In the genomic region with DNA sequence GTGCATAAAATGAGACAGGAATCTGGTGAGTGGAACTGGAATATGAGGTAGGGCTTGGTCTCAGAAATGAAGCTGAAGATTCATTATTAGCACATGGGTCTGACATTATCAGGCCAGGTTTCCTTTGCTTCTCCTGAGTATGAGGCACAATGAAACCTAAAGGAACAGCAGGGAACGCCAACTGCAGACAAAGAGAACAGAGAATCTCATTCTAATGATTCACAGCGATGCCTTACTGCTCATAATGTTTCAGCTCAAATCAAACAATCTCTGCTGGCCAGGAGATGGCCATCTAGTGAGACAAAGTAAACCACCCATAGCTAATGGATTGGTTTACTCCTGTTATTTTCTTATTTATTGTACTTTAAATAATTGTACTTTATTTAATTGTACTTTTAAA, we compare ENCODE assay signal across 29 cellular contexts.
DNase-seq lines count a peak whose midpoint lies in the region; ATAC-seq, FAIRE-seq and TF ChIP-seq lines count a peak whose summit lies in the region.
"Had no signal": no experiment of that assay in that cellular context is flagged by ENCODE, and none has a peak within 500 bp of the region (broad histone marks: within the 10 kb centered on the region; RNA-seq: fewer than 3 reads in every experiment).

No MANE protein-coding gene starts in this region.

- H3K23me2 ChIP-seq in H1 (ENCODE audit: low read depth, low read length) = no peaks in the 10 kb centered on the region

- H3K4me1 Mint-ChIP-seq in neural progenitor cell = peaks cover 11% of the 10 kb centered on the region
- H3K4me1 Mint-ChIP-seq: T-helper 17 cell had no signal

- H3K9me3 ChIP-seq in H1 (ENCODE audit: insufficient read depth in 2 of 2, low read depth in 1 of 2, low read length in 1 of 2) = no peaks in the 10 kb centered on the region
- no peaks in the 10 kb centered on the region for H3K9me3 ChIP-seq in neural progenitor cell (ENCODE audit: low read depth)
- H3K9me3 ChIP-seq: esophagus squamous epithelium, SK-N-SH, upper lobe of left lung had no signal

- H3F3A ChIP-seq in neural progenitor cell (ENCODE audit: low read depth) = peaks cover 4% of the 10 kb centered on the region

- no peak overlapping the region for H3K4me2 ChIP-seq in H1 (ENCODE audit: insufficient read depth in 1 of 2, low read depth in 2 of 2, low read length in 2 of 2)
- H3K4me2 ChIP-seq in neural progenitor cell = no peak overlapping the region
- H3K4me2 ChIP-seq: SK-N-SH had no signal

- POLR2A ChIA-PET in H1 (lab: Charles Lee; ENCODE audit: partially characterized antibody) = interaction anchor here (1.9 kb wide), 1 partner anchor 34 kb away, joined by 5 read pairs; no protein-coding TSS in a partner anchor

- no peak for TF ChIP-seq EP300 in H1 (IDR thresholded peaks at IDR 0.05; ENCODE audit: borderline replicate concordance in 1 of 2, low read depth in 2 of 2, low read length in 2 of 2)

- H3K36me3 ChIP-seq in H1 (ENCODE audit: control insufficient read depth in 2 of 4, insufficient read depth in 4 of 4, low read length in 3 of 4) (no peaks in the 10 kb centered on the region; a peak in 1 of 8 replicates), neural progenitor cell (no peaks in the 10 kb centered on the region)
- H3K36me3 ChIP-seq: upper lobe of left lung had no signal

- no peak for TF ChIP-seq POLR2A in H1 (IDR thresholded peaks at IDR 0.05; ENCODE audit: control extremely low read depth in 1 of 2, low read depth in 2 of 2, low read length in 2 of 2)

- H3K4me3 Mint-ChIP-seq in neural progenitor cell = no peak overlapping the region
- H3K4me3 Mint-ChIP-seq: activated naive CD4-positive, alpha-beta T cell treated with anti-CD3 and anti-CD28 coated beads for 36 hours; activated T-cell treated with anti-CD3 and anti-CD28 coated beads, Interleukin-2, amount 50 U/mL, for 72 hours; CD8-positive, alpha-beta T cell; endodermal cell; HFFc6; T-helper 17 cell had no signal

- H3K9me3 Mint-ChIP-seq in neural progenitor cell = peaks cover 10% of the 10 kb centered on the region
- H3K9me3 Mint-ChIP-seq: activated naive CD4-positive, alpha-beta T cell treated with anti-CD3 and anti-CD28 coated beads for 36 hours; CD8-positive, alpha-beta T cell; endodermal cell; HFFc6 had no signal

- H3K36me3 Mint-ChIP-seq in neural progenitor cell = peaks cover 15% of the 10 kb centered on the region
- H3K36me3 Mint-ChIP-seq: CD8-positive, alpha-beta T cell had no signal

- ATAC-seq in GM21619 (IDR thresholded peaks at IDR 0.05; ENCODE audit: unreplicated experiment) (no peak), HG03159 (IDR thresholded peaks at IDR 0.05; ENCODE audit: unreplicated experiment) (no peak), HG03175 (IDR thresholded peaks at IDR 0.05; ENCODE audit: unreplicated experiment) (no peak)
- ATAC-seq: activated T-cell treated with anti-CD3 and anti-CD28 coated beads, Interleukin-2, amount 50 U/mL, for 72 hours; CD8-positive, alpha-beta T cell; T-helper 17 cell had no signal

- 61% methylated on average over 2 of the region's 2 CpGs; no CpG with 5 or more reads in 1 of the 2 experiments for WGBS in H1 (ENCODE audit: extremely low coverage in 1 of 2, insufficient coverage in 1 of 2, insufficient read length in 1 of 2, insufficient replicate concordance in 2 of 2, low coverage in 1 of 2, low lambda C conversion rate in 2 of 2, missing lambda C conversion rate in 1 of 2), 2 experiments

- peak; percentile 13 for FAIRE-seq in H1 (lab: Jason Lieb, UNC)
- FAIRE-seq: bronchial epithelial cell, G401.6 had no signal

- no peaks in the 10 kb centered on the region for H3K79me1 ChIP-seq in H1 (ENCODE audit: low read depth, low read length)

- H3K56ac ChIP-seq in H1 (replicated peaks; ENCODE audit: insufficient read length, low read depth, low read length) = no peak overlapping the region

- no peak overlapping the region for H4K8ac ChIP-seq in H1 (ENCODE audit: extremely low read depth, insufficient read depth, low read length)

- no peak overlapping the region for H3K9ac ChIP-seq in H1 (replicated peaks in 1 of 4; ENCODE audit: extremely low read depth in 1 of 4, low read depth in 3 of 4, low read length in 3 of 4)
- no peak overlapping the region for H3K9ac ChIP-seq in neural progenitor cell
- H3K9ac ChIP-seq: SK-N-SH had no signal

- no peak overlapping the region for H2BK5ac ChIP-seq in H1 (ENCODE audit: low read depth, low read length)

- peaks cover 0 to 2% of the 10 kb centered on the region in 2 experiments for H4K20me1 ChIP-seq in H1 (replicated peaks in 1 of 2; ENCODE audit: control insufficient read depth in 1 of 2, insufficient read depth in 2 of 2, low read length in 2 of 2)
- H4K20me1 ChIP-seq in neural progenitor cell (ENCODE audit: low read depth) = peaks cover 29% of the 10 kb centered on the region

- no peaks in the 10 kb centered on the region for H3K27me3 Mint-ChIP-seq in neural progenitor cell (ENCODE audit: insufficient read depth, low read depth)

- no peak overlapping the region for H3K23ac ChIP-seq in H1 (ENCODE audit: insufficient read length)

- H4K5ac ChIP-seq in H1 (ENCODE audit: insufficient read length, low read depth, low read length) = no peak overlapping the region

- H2AK5ac ChIP-seq in H1 (ENCODE audit: low read depth, low read length) = no peak overlapping the region

- no peak for TF ChIP-seq CTCF in H1 (IDR thresholded peaks at IDR 0.05; ENCODE audit: control extremely low read depth in 1 of 3, insufficient read depth in 1 of 3, low read depth in 1 of 3, low read length in 3 of 3)
- no peak for TF ChIP-seq CTCF in neural progenitor cell (IDR thresholded peaks at IDR 0.05)

- H3K4me3 ChIP-seq in H1 (ENCODE audit: extremely low read depth in 1 of 4, insufficient read depth in 2 of 4, low read depth in 3 of 4, low read length in 4 of 4) = no peak overlapping the region
- no peak overlapping the region for H3K4me3 ChIP-seq in neural progenitor cell
- H3K4me3 ChIP-seq: esophagus squamous epithelium, upper lobe of left lung had no signal

- H4K91ac ChIP-seq in H1 (replicated peaks; ENCODE audit: insufficient read length, low read length) = no peak overlapping the region

- no peak overlapping the region for H2BK120ac ChIP-seq in H1 (replicated peaks; ENCODE audit: low read depth, low read length)

- H2BK12ac ChIP-seq in H1 (ENCODE audit: low read depth, low read length) = no peak overlapping the region

- H3K14ac ChIP-seq in H1 (ENCODE audit: insufficient read length) = no peak overlapping the region

- CTCF ChIA-PET in H1 (lab: Charles Lee; ENCODE audit: partially characterized antibody) = interaction anchor here (0.7 to 1.3 kb wide), 4 partner anchors 10 to 278 kb away, joined by 3 to 5 read pairs (median 3); no protein-coding TSS in a partner anchor

- no peak overlapping the region for H3K4ac ChIP-seq in H1 (replicated peaks; ENCODE audit: insufficient read length, low read depth, low read length)

- H3K18ac ChIP-seq in H1 (ENCODE audit: extremely low read depth, low read length) = no peak overlapping the region

- DNase-seq in NCI-H1092 treated with DMSO at 0.1 percent for 48 hours (lab: John Stamatoyannopoulos, UW) (peak; percentile 46), NCI-H1092 (lab: John Stamatoyannopoulos, UW) (no peak), NCI-H146 treated with DMSO at 0.1 percent for 48 hours (lab: John Stamatoyannopoulos, UW; ENCODE audit: unreplicated experiment) (peak; percentile 91), H1 (ENCODE audit: low read depth in 1 of 2, low spot score in 2 of 2) (no peak), neural progenitor cell (ENCODE audit: low spot score) (peak; percentile 53)
- DNase-seq: activated CD4-positive, alpha-beta T cell treated with anti-CD3 and anti-CD28 coated beads for 48 hours; activated naive CD4-positive, alpha-beta T cell treated with anti-CD3 and anti-CD28 coated beads for 36 hours; activated T-cell treated with anti-CD3 and anti-CD28 coated beads, Interleukin-2, amount 50 U/mL, for 72 hours; AML-193; amygdala; CD8-positive, alpha-beta T cell; endodermal cell; esophagus squamous epithelium; HFFc6; KBM-7; mammary epithelial cell; MM.1S; NCI-H2029; NCI-H510A treated with DMSO at 0.1 percent for 48 hours; nucleus accumbens; SK-N-SH; T-helper 17 cell; upper lobe of left lung had no signal

- H3K27me3 ChIP-seq in H1 (replicated peaks in 1 of 4; ENCODE audit: control insufficient read depth in 3 of 4, extremely low read depth in 1 of 4, insufficient read depth in 3 of 4, low read length in 3 of 4) (no peaks in the 10 kb centered on the region), neural progenitor cell (no peaks in the 10 kb centered on the region)
- H3K27me3 ChIP-seq: esophagus squamous epithelium, upper lobe of left lung had no signal

- H2BK20ac ChIP-seq in H1 (ENCODE audit: low read length) = no peak overlapping the region

- no peak overlapping the region for H3K27ac Mint-ChIP-seq in neural progenitor cell
- H3K27ac Mint-ChIP-seq: activated naive CD4-positive, alpha-beta T cell treated with anti-CD3 and anti-CD28 coated beads for 36 hours; activated T-cell treated with anti-CD3 and anti-CD28 coated beads, Interleukin-2, amount 50 U/mL, for 72 hours; CD8-positive, alpha-beta T cell; endodermal cell; HFFc6; T-helper 17 cell had no signal

- H3K4me1 ChIP-seq in H1 (replicated peaks in 1 of 4; ENCODE audit: control insufficient read depth in 3 of 4, insufficient read depth in 4 of 4, low read length in 3 of 4) = peaks cover 3 to 8% (median 4%) of the 10 kb centered on the region in 4 experiments; a peak in 5 of 7 replicates
- peaks cover 17% of the 10 kb centered on the region for H3K4me1 ChIP-seq in neural progenitor cell
- H3K4me1 ChIP-seq: esophagus squamous epithelium had no signal

- H2BK15ac ChIP-seq in H1 (ENCODE audit: low read length) = no peak overlapping the region

- H3K27ac ChIP-seq in H1 (ENCODE audit: low read depth, low read length) (no peak overlapping the region), neural progenitor cell (no peak overlapping the region)
- H3K27ac ChIP-seq: 22Rv1, esophagus squamous epithelium, upper lobe of left lung had no signal

- no peaks in the 10 kb centered on the region for H3K79me2 ChIP-seq in H1 (ENCODE audit: control insufficient read depth in 1 of 2, insufficient read depth in 2 of 2, low read length in 2 of 2)
- H3K79me2 ChIP-seq in neural progenitor cell (ENCODE audit: low read depth) = peaks cover 9% of the 10 kb centered on the region

- H2AFZ ChIP-seq in H1 (ENCODE audit: low read length) (no peak overlapping the region), neural progenitor cell (replicated peaks) (no peak overlapping the region)

- peak in 1 of 2 experiments; percentile 10; a peak in 1 of 4 replicates for TF ChIP-seq RAD21 in H1 (IDR thresholded peaks at IDR 0.05 in 1 of 2, conservative IDR thresholded peaks at IDR 0.05 in 1 of 2; ENCODE audit: low read depth in 2 of 2, low read length in 2 of 2)

TF ChIP-seq in H1, 55 proteins besides CTCF, POLR2A, EP300 and RAD21 (continues in another document):
- TF ChIP-seq ATF3 (IDR thresholded peaks at IDR 0.05; ENCODE audit: insufficient read depth, low read depth, low read length) (no peak), POLR2AphosphoS5 (IDR thresholded peaks at IDR 0.05; ENCODE audit: low read depth, low read length) (no peak), YY1 (IDR thresholded peaks at IDR 0.05; ENCODE audit: low read depth, low read length) (no peak), TBP (IDR thresholded peaks at IDR 0.05; ENCODE audit: low read depth, low read length) (no peak)

Comparison
In these comparisons a context has a peak if more than half of its experiments do, and no peak if none do; other contexts are left out.
1. DNase-seq: peak in NCI-H1092 treated with DMSO at 0.1 percent for 48 hours (single experiment), NCI-H146 treated with DMSO at 0.1 percent for 48 hours (single experiment) and neural progenitor cell (single experiment); none in NCI-H1092 (single experiment) and H1 (0 of 2).